ENCODE assay signal across 1 cellular context in the genomic region with DNA sequence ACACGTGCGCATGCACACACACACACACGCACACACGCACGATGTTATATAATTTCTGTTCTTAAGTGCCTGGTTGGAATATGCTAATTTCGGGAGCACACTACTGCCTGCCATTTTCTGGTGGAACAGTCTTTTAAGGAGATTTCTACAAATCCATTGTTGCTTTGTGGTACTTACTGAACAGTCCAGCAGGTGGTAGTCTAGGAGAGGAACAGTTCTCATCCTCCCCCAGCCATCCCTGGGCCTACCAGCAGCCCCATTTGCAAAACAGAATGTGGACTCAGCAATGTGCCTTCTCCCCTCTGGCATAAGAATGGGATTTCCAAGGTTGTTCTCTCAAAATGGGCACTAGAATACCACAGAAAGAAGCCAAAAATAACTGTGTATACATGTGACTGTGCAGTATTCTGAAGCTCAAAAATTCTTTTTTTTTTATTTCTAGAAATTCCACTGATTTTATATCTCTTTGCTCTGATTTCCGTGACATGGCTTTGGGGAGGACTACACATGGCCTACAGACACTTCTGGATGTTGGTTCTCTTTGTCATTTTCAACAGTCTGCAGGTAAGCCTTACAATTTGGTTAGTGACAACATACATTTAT.
A peak's percentile ranks its signal among the peaks of the same experiment; 100 is the strongest.
TF ChIP-seq lines count a peak whose summit lies in the region.

No MANE protein-coding gene starts in this region.

TF ChIP-seq in HepG2, 621 proteins besides CTCF, POLR2A, EP300 and RAD21 (continued from another document and continues in another):
- TF ChIP-seq, protein P1, sequence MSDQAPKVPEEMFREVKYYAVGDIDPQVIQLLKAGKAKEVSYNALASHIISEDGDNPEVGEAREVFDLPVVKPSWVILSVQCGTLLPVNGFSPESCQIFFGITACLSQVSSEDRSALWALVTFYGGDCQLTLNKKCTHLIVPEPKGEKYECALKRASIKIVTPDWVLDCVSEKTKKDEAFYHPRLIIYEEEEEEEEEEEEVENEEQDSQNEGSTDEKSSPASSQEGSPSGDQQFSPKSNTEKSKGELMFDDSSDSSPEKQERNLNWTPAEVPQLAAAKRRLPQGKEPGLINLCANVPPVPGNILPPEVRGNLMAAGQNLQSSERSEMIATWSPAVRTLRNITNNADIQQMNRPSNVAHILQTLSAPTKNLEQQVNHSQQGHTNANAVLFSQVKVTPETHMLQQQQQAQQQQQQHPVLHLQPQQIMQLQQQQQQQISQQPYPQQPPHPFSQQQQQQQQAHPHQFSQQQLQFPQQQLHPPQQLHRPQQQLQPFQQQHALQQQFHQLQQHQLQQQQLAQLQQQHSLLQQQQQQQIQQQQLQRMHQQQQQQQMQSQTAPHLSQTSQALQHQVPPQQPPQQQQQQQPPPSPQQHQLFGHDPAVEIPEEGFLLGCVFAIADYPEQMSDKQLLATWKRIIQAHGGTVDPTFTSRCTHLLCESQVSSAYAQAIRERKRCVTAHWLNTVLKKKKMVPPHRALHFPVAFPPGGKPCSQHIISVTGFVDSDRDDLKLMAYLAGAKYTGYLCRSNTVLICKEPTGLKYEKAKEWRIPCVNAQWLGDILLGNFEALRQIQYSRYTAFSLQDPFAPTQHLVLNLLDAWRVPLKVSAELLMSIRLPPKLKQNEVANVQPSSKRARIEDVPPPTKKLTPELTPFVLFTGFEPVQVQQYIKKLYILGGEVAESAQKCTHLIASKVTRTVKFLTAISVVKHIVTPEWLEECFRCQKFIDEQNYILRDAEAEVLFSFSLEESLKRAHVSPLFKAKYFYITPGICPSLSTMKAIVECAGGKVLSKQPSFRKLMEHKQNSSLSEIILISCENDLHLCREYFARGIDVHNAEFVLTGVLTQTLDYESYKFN (CRISPR knock-in tag; conservative IDR thresholded peaks at IDR 0.05) = no peak
- TF ChIP-seq ZMYM4 (CRISPR knock-in tag; IDR thresholded peaks at IDR 0.05) = peak; percentile 63
- no peak for TF ChIP-seq BCL6 (CRISPR knock-in tag; IDR thresholded peaks at IDR 0.05)
- TF ChIP-seq, protein P2, sequence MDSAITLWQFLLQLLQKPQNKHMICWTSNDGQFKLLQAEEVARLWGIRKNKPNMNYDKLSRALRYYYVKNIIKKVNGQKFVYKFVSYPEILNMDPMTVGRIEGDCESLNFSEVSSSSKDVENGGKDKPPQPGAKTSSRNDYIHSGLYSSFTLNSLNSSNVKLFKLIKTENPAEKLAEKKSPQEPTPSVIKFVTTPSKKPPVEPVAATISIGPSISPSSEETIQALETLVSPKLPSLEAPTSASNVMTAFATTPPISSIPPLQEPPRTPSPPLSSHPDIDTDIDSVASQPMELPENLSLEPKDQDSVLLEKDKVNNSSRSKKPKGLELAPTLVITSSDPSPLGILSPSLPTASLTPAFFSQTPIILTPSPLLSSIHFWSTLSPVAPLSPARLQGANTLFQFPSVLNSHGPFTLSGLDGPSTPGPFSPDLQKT (CRISPR knock-in tag; IDR thresholded peaks at IDR 0.05; ENCODE audit: borderline replicate concordance) = no peak
- no peak for TF ChIP-seq TCF7L2 (IDR thresholded peaks at IDR 0.05; ENCODE audit: low read depth, low read length)
- no peak for TF ChIP-seq NR2F6 (IDR thresholded peaks at IDR 0.05)
- no peak for TF ChIP-seq NR2F6 (CRISPR knock-in tag; IDR thresholded peaks at IDR 0.05)
- TF ChIP-seq, protein P3, sequence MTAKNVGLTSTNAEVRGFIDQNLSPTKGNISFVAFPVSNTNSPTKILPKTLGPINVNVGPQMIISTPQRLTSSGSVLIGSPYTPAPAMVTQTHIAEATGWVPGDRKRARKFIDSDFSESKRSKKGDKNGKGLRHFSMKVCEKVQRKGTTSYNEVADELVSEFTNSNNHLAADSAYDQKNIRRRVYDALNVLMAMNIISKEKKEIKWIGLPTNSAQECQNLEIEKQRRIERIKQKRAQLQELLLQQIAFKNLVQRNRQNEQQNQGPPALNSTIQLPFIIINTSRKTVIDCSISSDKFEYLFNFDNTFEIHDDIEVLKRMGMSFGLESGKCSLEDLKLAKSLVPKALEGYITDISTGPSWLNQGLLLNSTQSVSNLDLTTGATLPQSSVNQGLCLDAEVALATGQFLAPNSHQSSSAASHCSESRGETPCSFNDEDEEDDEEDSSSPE (CRISPR knock-in tag; IDR thresholded peaks at IDR 0.05) = no peak
- TF ChIP-seq, protein P4, sequence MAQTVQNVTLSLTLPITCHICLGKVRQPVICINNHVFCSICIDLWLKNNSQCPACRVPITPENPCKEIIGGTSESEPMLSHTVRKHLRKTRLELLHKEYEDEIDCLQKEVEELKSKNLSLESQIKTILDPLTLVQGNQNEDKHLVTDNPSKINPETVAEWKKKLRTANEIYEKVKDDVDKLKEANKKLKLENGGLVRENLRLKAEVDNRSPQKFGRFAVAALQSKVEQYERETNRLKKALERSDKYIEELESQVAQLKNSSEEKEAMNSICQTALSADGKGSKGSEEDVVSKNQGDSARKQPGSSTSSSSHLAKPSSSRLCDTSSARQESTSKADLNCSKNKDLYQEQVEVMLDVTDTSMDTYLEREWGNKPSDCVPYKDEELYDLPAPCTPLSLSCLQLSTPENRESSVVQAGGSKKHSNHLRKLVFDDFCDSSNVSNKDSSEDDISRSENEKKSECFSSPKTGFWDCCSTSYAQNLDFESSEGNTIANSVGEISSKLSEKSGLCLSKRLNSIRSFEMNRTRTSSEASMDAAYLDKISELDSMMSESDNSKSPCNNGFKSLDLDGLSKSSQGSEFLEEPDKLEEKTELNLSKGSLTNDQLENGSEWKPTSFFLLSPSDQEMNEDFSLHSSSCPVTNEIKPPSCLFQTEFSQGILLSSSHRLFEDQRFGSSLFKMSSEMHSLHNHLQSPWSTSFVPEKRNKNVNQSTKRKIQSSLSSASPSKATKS (CRISPR knock-in tag; IDR thresholded peaks at IDR 0.05) = no peak
- no peak for TF ChIP-seq NR2C2 (CRISPR knock-in tag; IDR thresholded peaks at IDR 0.05; ENCODE audit: borderline replicate concordance)
- TF ChIP-seq ZNF83 (CRISPR knock-in tag; IDR thresholded peaks at IDR 0.05; ENCODE audit: borderline replicate concordance) = no peak
- no peak for TF ChIP-seq SOX6 (IDR thresholded peaks at IDR 0.05)
- peak; percentile 30; the same call in 1 of the 2 replicates for TF ChIP-seq SOX6 (CRISPR knock-in tag; IDR thresholded peaks at IDR 0.05)
- TF ChIP-seq YEATS4 (CRISPR knock-in tag; IDR thresholded peaks at IDR 0.05; ENCODE audit: borderline replicate concordance) = no peak
- no peak for TF ChIP-seq MIXL1 (CRISPR knock-in tag; IDR thresholded peaks at IDR 0.05)
- TF ChIP-seq LCORL (IDR thresholded peaks at IDR 0.05) = no peak
- TF ChIP-seq LCORL (CRISPR knock-in tag; IDR thresholded peaks at IDR 0.05) = peak; percentile 35; the same call in 1 of the 2 replicates
- TF ChIP-seq, protein P5, sequence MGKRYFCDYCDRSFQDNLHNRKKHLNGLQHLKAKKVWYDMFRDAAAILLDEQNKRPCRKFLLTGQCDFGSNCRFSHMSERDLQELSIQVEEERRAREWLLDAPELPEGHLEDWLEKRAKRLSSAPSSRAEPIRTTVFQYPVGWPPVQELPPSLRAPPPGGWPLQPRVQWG (CRISPR knock-in tag; IDR thresholded peaks at IDR 0.05; ENCODE audit: borderline replicate concordance, low read depth) = no peak
- TF ChIP-seq, protein P6, sequence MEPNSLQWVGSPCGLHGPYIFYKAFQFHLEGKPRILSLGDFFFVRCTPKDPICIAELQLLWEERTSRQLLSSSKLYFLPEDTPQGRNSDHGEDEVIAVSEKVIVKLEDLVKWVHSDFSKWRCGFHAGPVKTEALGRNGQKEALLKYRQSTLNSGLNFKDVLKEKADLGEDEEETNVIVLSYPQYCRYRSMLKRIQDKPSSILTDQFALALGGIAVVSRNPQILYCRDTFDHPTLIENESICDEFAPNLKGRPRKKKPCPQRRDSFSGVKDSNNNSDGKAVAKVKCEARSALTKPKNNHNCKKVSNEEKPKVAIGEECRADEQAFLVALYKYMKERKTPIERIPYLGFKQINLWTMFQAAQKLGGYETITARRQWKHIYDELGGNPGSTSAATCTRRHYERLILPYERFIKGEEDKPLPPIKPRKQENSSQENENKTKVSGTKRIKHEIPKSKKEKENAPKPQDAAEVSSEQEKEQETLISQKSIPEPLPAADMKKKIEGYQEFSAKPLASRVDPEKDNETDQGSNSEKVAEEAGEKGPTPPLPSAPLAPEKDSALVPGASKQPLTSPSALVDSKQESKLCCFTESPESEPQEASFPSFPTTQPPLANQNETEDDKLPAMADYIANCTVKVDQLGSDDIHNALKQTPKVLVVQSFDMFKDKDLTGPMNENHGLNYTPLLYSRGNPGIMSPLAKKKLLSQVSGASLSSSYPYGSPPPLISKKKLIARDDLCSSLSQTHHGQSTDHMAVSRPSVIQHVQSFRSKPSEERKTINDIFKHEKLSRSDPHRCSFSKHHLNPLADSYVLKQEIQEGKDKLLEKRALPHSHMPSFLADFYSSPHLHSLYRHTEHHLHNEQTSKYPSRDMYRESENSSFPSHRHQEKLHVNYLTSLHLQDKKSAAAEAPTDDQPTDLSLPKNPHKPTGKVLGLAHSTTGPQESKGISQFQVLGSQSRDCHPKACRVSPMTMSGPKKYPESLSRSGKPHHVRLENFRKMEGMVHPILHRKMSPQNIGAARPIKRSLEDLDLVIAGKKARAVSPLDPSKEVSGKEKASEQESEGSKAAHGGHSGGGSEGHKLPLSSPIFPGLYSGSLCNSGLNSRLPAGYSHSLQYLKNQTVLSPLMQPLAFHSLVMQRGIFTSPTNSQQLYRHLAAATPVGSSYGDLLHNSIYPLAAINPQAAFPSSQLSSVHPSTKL (CRISPR knock-in tag; IDR thresholded peaks at IDR 0.05) = peak; percentile 29; the same call in 1 of the 2 replicates
- no peak for TF ChIP-seq ZNF543 (CRISPR knock-in tag; IDR thresholded peaks at IDR 0.05)
- no peak for TF ChIP-seq ZNF138 (CRISPR knock-in tag; IDR thresholded peaks at IDR 0.05; ENCODE audit: low read depth)
- TF ChIP-seq, protein P7, sequence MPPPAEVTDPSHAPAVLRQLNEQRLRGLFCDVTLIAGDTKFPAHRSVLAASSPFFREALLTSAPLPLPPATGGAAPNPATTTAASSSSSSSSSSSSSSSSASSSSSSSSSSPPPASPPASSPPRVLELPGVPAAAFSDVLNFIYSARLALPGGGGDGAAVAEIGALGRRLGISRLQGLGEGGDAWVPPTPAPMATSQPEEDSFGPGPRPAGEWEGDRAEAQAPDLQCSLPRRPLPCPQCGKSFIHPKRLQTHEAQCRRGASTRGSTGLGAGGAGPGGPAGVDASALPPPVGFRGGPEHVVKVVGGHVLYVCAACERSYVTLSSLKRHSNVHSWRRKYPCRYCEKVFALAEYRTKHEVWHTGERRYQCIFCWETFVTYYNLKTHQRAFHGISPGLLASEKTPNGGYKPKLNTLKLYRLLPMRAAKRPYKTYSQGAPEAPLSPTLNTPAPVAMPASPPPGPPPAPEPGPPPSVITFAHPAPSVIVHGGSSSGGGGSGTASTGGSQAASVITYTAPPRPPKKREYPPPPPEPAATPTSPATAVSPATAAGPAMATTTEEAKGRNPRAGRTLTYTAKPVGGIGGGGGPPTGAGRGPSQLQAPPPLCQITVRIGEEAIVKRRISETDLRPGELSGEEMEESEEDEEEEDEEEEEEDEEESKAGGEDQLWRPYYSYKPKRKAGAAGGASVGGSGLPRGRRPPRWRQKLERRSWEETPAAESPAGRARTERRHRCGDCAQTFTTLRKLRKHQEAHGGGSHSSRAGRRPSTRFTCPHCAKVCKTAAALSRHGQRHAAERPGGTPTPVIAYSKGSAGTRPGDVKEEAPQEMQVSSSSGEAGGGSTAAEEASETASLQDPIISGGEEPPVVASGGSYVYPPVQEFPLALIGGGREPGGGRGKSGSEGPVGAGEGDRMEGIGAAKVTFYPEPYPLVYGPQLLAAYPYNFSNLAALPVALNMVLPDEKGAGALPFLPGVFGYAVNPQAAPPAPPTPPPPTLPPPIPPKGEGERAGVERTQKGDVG (CRISPR knock-in tag; IDR thresholded peaks at IDR 0.05; ENCODE audit: borderline replicate concordance) = no peak
- TF ChIP-seq, protein P8, sequence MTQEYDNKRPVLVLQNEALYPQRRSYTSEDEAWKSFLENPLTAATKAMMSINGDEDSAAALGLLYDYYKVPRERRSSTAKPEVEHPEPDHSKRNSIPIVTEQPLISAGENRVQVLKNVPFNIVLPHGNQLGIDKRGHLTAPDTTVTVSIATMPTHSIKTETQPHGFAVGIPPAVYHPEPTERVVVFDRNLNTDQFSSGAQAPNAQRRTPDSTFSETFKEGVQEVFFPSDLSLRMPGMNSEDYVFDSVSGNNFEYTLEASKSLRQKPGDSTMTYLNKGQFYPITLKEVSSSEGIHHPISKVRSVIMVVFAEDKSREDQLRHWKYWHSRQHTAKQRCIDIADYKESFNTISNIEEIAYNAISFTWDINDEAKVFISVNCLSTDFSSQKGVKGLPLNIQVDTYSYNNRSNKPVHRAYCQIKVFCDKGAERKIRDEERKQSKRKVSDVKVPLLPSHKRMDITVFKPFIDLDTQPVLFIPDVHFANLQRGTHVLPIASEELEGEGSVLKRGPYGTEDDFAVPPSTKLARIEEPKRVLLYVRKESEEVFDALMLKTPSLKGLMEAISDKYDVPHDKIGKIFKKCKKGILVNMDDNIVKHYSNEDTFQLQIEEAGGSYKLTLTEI (CRISPR knock-in tag; conservative IDR thresholded peaks at IDR 0.05) = no peak
- no peak for TF ChIP-seq ZNF160 (CRISPR knock-in tag; IDR thresholded peaks at IDR 0.05)
- 0 out of 2 replicates have a peak, but pooled peaks have one; percentile 12 for TF ChIP-seq FOXA3 (CRISPR knock-in tag; IDR thresholded peaks at IDR 0.05)
- no peak for TF ChIP-seq SCMH1 (CRISPR knock-in tag; IDR thresholded peaks at IDR 0.05; ENCODE audit: borderline replicate concordance)
- TF ChIP-seq, protein P9, sequence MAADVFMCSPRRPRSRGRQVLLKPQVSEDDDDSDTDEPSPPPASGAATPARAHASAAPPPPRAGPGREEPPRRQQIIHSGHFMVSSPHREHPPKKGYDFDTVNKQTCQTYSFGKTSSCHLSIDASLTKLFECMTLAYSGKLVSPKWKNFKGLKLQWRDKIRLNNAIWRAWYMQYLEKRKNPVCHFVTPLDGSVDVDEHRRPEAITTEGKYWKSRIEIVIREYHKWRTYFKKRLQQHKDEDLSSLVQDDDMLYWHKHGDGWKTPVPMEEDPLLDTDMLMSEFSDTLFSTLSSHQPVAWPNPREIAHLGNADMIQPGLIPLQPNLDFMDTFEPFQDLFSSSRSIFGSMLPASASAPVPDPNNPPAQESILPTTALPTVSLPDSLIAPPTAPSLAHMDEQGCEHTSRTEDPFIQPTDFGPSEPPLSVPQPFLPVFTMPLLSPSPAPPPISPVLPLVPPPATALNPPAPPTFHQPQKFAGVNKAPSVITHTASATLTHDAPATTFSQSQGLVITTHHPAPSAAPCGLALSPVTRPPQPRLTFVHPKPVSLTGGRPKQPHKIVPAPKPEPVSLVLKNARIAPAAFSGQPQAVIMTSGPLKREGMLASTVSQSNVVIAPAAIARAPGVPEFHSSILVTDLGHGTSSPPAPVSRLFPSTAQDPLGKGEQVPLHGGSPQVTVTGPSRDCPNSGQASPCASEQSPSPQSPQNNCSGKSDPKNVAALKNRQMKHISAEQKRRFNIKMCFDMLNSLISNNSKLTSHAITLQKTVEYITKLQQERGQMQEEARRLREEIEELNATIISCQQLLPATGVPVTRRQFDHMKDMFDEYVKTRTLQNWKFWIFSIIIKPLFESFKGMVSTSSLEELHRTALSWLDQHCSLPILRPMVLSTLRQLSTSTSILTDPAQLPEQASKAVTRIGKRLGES (CRISPR knock-in tag; IDR thresholded peaks at IDR 0.05; ENCODE audit: borderline replicate concordance) = no peak
- no peak for TF ChIP-seq ZSCAN9 (CRISPR knock-in tag; IDR thresholded peaks at IDR 0.05; ENCODE audit: borderline replicate concordance)
- TF ChIP-seq SP2 (CRISPR knock-in tag; IDR thresholded peaks at IDR 0.05) = no peak
- TF ChIP-seq SRSF1 (optimal IDR thresholded peaks at IDR 0.05; ENCODE audit: low read depth, low read length) = no peak
